Comparison of ENCODE assay signal across 9 cellular contexts in genomic region chr2:47309952-47310800, GRCh38. TPM values are rescaled to one million over a fixed set of nuclear protein-coding genes. Genes with fewer than 3 reads are reported as not detected.
DNase-seq lines count a peak whose midpoint lies in the region; ATAC-seq and TF ChIP-seq lines count a peak whose summit lies in the region.
"Had no signal": no experiment of that assay in that cellular context is flagged by ENCODE, and none has a peak within 500 bp of the region (broad histone marks: within the 10 kb centered on the region; RNA-seq: fewer than 3 reads in every experiment).

No MANE protein-coding gene starts in this region.

- no peak for TF ChIP-seq CTCF in brain microvascular endothelial cell (IDR thresholded peaks at IDR 0.05; ENCODE audit: low read depth, low read length, missing control alignments)

- in situ Hi-C loops in brain microvascular endothelial cell (cut with HindIII; ENCODE audit: low pct_ligation_motif_present, low sequenced_read_pairs) = no loop called here

- intact Hi-C loops in left cardiac atrium (cut with DNase I) = no loop called here

- peak overlapping the region; percentile 87 for H3K27ac ChIP-seq in stomach smooth muscle (ENCODE audit: low read length)
- no peak overlapping the region for H3K27ac ChIP-seq in brain microvascular endothelial cell
- H3K27ac ChIP-seq: C4-2B had no signal

- H3K27me3 ChIP-seq in stomach smooth muscle (ENCODE audit: control insufficient read depth in 1 of 2, insufficient read depth in 2 of 2, low read length in 2 of 2) (no peaks in the 10 kb centered on the region), brain microvascular endothelial cell (replicated peaks) (no peaks in the 10 kb centered on the region)

- H3K4me3 ChIP-seq in stomach smooth muscle (ENCODE audit: low read length in 2 of 2) (peak overlapping the region in 1 of 2 donors; percentile 57), brain microvascular endothelial cell (ENCODE audit: low read depth, low read length) (no peak overlapping the region)

- peak; percentile 82 for DNase-seq in A172 (ENCODE audit: low spot score)
- DNase-seq in OCI-M1 (lab: John Stamatoyannopoulos, UW) = peak; percentile 84
- DNase-seq in left cardiac atrium = no peak
- no peak for DNase-seq in brain microvascular endothelial cell
- DNase-seq in activated CD4-positive, CD25-positive, alpha-beta regulatory T cell treated with anti-CD3 and anti-CD28 coated beads, Interleukin-2, amount 50 U/mL, for 72 hours = no peak

- H3K9me3 ChIP-seq in stomach smooth muscle (ENCODE audit: control insufficient read depth in 2 of 2, low read length in 2 of 2) = no peaks in the 10 kb centered on the region

- ATAC-seq in GM19043 (IDR thresholded peaks at IDR 0.05; ENCODE audit: low read depth, unreplicated experiment) (peak; percentile 75), HG03103 (IDR thresholded peaks at IDR 0.05; ENCODE audit: low read depth, unreplicated experiment) (peak; percentile 79), left cardiac atrium (peak; percentile 17 to 28)

- H3K4me1 ChIP-seq in stomach smooth muscle (ENCODE audit: control insufficient read depth, insufficient read depth, low read length) = peaks cover 25% of the 10 kb centered on the region

- H3K36me3 ChIP-seq in stomach smooth muscle (ENCODE audit: control insufficient read depth in 2 of 2, insufficient read depth in 2 of 2, low read length in 2 of 2) (no peaks in the 10 kb centered on the region), brain microvascular endothelial cell (replicated peaks) (no peaks in the 10 kb centered on the region)

- peak overlapping the region in 1 of 2 donors; percentile 58 for H3K9ac ChIP-seq in stomach smooth muscle (ENCODE audit: low read length in 2 of 2)

RNA-seq across cellular contexts. Expression of gene EPCAM, which starts 58.9 kb away (rescaled TPM):
- 0.77 and 1.5 TPM in 2 replicates for total RNA-seq in A172 (2014; rRNA removed; shearing (Covaris generic))
- total RNA-seq in left cardiac atrium = under 1 TPM; 0.12 to 0.89 TPM

Comparison
In these comparisons a context has a peak if more than half of its experiments do, and no peak if none do; other contexts are left out.
1. DNase-seq: peak in A172 (single experiment) and OCI-M1 (single experiment); none in left cardiac atrium (single experiment), brain microvascular endothelial cell (single experiment) and activated CD4-positive, CD25-positive, alpha-beta regulatory T cell treated with anti-CD3 and anti-CD28 coated beads, Interleukin-2, amount 50 U/mL, for 72 hours (single experiment).
2. ATAC-seq: peak in every context shown above with its lines; median percentile 79 in HG03103; 75 in GM19043; 22 in left cardiac atrium.